Comparison of ENCODE assay signal across 8 cellular contexts in the genomic region with DNA sequence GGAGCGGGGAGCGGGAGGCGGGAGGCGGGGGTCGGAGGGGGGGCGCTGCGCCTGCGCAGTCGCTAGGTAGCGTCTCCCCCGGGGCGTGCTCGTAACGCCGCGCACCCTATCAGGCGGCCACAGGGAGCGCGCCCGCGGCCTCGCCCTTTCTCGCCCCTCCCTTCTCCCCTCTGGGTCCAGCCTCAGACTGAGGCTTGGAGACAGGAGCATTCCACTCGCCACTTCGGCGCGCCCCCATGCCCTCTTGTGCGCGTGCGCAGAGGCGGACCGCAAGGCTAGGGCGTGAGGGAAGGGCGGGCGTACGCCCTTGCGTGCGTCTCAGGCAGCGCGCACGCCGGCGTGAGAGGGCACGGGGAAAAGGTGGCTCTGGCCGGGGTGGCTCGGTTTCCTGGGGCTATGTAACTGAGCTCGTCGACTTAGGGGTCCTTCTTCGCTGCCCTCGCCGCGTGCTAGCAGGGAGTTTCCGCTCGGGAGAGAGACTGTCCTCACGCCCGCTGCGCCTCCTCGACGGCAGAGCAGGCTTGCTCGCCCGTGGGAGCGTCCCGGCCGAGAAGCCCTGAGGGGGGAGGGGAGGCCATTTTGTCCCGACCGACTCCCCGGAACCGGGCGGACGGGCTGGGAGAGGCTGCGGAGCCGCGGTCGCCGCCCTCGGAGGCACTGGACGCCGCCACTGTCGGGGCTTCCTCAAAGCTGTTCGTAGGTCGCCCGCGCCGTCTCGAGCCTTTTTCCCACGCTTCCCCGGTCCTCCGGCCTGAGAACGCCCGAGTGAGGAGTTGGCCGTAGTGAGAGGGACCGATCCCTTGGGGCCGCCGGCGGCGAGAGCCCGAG. TPM values are rescaled to one million over a fixed set of nuclear protein-coding genes. Genes with fewer than 3 reads are reported as not detected.
DNase-seq lines count a peak whose midpoint lies in the region; ATAC-seq and TF ChIP-seq lines count a peak whose summit lies in the region.

A gene (plus strand): TSS at position 316 of the 828 bp plus-strand sequence. CDS start 525 bp downstream, outside the sequence.

- CTCF ChIA-PET in AG04450 (lab: Charles Lee) (interaction anchor here (0.9 to 1.7 kb wide), 3 partner anchors 17 to 83 kb away, joined by 3 to 6 read pairs (median 5); no protein-coding TSS in a partner anchor), WTC11 (lab: Charles Lee) (interaction anchor here (0.7 to 2.0 kb wide), 8 partner anchors 30 to 151 kb away, joined by 3 to 7 read pairs (median 4); no protein-coding TSS in a partner anchor)

- no peaks in the 10 kb centered on the region; the same call in 1 of the 2 replicates for H3K9me3 ChIP-seq in AG04450 (ENCODE audit: control insufficient read depth, insufficient read depth, low read length)
- H3K9me3 ChIP-seq in spleen: no peaks in the 10 kb centered on the region

- H3K4me3 Mint-ChIP-seq in WTC11 (peak within 1 kb of the TSS; percentile 92), immature natural killer cell (peak within 1 kb of the TSS; percentile 88 to 97 (median 94))

- peaks cover 21 to 60% (median 46%) of the 10 kb centered on the region in 6 donors for H3K4me1 ChIP-seq in spleen

- H3K27me3 Mint-ChIP-seq in WTC11 (ENCODE audit: low read depth) (no peaks in the 10 kb centered on the region), immature natural killer cell (ENCODE audit: low read depth in 3 of 3) (peaks cover 5 to 15% (median 8%) of the 10 kb centered on the region in 3 donors)

- H3K4me3 ChIP-seq in AG04450 (ENCODE audit: low read depth, low read length) (peak within 1 kb of the TSS; percentile 100), cardiac fibroblast (replicated peaks in 1 of 2; ENCODE audit: low read depth in 2 of 2, low read length in 2 of 2) (peak within 1 kb of the TSS; percentile 93 to 99), spleen (peak within 1 kb of the TSS; percentile 76 to 98 (median 88))

- intact Hi-C loops in spleen (cut with DNase I; ENCODE audit: low total_unique reads): no loop called here

- H3K27me3 ChIP-seq in AG04450 (ENCODE audit: control insufficient read depth, insufficient read depth, low read length) (no peaks in the 10 kb centered on the region), spleen (replicated peaks in 1 of 7) (no peaks in the 10 kb centered on the region)

- H3K27ac ChIP-seq in AG04450 (ENCODE audit: low read depth, low read length): peak within 1 kb of the TSS; percentile 92
- H3K27ac ChIP-seq in spleen: peak within 1 kb of the TSS; percentile 95 to 99 (median 97)

- H3K27ac Mint-ChIP-seq in WTC11: peak within 1 kb of the TSS; percentile 98
- H3K27ac Mint-ChIP-seq in immature natural killer cell: peak within 1 kb of the TSS; percentile 93 to 96 (median 94)

- peaks cover 23% of the 10 kb centered on the region for H3K4me1 Mint-ChIP-seq in WTC11
- H3K4me1 Mint-ChIP-seq in immature natural killer cell: peaks cover 42 to 46% of the 10 kb centered on the region in 2 donors

- H3K9me3 Mint-ChIP-seq in WTC11 (no peaks in the 10 kb centered on the region), immature natural killer cell (no peaks in the 10 kb centered on the region)

- H3K36me3 Mint-ChIP-seq in WTC11: peaks cover 19% of the 10 kb centered on the region
- no peaks in the 10 kb centered on the region for H3K36me3 Mint-ChIP-seq in immature natural killer cell

- whole genome bisulfite sequencing in spleen, 5 donors: 0 to 1% (median 0%) methylated on average over 27 to 96 of the region's 97 CpGs

- POLR2A ChIA-PET in AG04450 (lab: Yijun Ruan, JAX): interaction anchor here (0.6 to 2.4 kb wide), 10 partner anchors 16 to 1558 kb away, joined by 3 to 8 read pairs (median 4); a partner anchor contains a TSS
- POLR2A ChIA-PET in WTC11 (lab: Charles Lee): interaction anchor here (0.6 to 2.2 kb wide), 7 partner anchors 16 to 312 kb away, joined by 3 to 11 read pairs (median 3); a partner anchor contains a TSS

- ATAC-seq in GM18909 (IDR thresholded peaks at IDR 0.05; ENCODE audit: poor library complexity, unreplicated experiment) (peak; percentile 87), HG03175 (IDR thresholded peaks at IDR 0.05; ENCODE audit: unreplicated experiment) (peak; percentile 94), WTC11 (peak; percentile 91)

- DNase-seq in AG04450 (ENCODE audit: low read depth, low spot score): peak; percentile 98
- DNase-seq in NCI-H226: peak; percentile 99
- peak; percentile 99 for DNase-seq in WTC11 (ENCODE audit: low spot score)
- DNase-seq in cardiac fibroblast (ENCODE audit: low read depth in 2 of 2): peak; percentile 99
- peak; percentile 99 for DNase-seq in immature natural killer cell
- peak; percentile 100 for DNase-seq in spleen

- peaks cover 0 to 25% (median 0%) of the 10 kb centered on the region in 6 donors for H3K36me3 ChIP-seq in spleen

- peak; percentile 34 to 96 (median 95) for TF ChIP-seq POLR2A in spleen (IDR thresholded peaks at IDR 0.05)

- TF ChIP-seq CTCF in AG04450 (IDR thresholded peaks at IDR 0.05; ENCODE audit: low read depth, low read length): no peak
- no peak for TF ChIP-seq CTCF in WTC11 (IDR thresholded peaks at IDR 0.05)
- no peak for TF ChIP-seq CTCF in cardiac fibroblast (IDR thresholded peaks at IDR 0.05; ENCODE audit: low read depth, low read length)
- peak in 8 of 11 experiments; percentile 26 to 64 (median 42) for TF ChIP-seq CTCF in spleen (IDR thresholded peaks at IDR 0.05 in 8 of 11, conservative IDR thresholded peaks at IDR 0.05 in 3 of 11)

TF ChIP-seq in WTC11, 78 proteins besides CTCF, POLR2A, EP300 and RAD21 (continues in another document):
- TF ChIP-seq NFE2L1 (CRISPR knock-in tag; IDR thresholded peaks at IDR 0.05): 0 out of 2 replicates have a peak, but pooled peaks have one; percentile 42
- TF ChIP-seq, protein P1, sequence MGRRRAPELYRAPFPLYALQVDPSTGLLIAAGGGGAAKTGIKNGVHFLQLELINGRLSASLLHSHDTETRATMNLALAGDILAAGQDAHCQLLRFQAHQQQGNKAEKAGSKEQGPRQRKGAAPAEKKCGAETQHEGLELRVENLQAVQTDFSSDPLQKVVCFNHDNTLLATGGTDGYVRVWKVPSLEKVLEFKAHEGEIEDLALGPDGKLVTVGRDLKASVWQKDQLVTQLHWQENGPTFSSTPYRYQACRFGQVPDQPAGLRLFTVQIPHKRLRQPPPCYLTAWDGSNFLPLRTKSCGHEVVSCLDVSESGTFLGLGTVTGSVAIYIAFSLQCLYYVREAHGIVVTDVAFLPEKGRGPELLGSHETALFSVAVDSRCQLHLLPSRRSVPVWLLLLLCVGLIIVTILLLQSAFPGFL (CRISPR knock-in tag; IDR thresholded peaks at IDR 0.05; ENCODE audit: borderline replicate concordance): no peak
- no peak for TF ChIP-seq ZNF671 (CRISPR knock-in tag; IDR thresholded peaks at IDR 0.05)
- peak; percentile 84 for TF ChIP-seq FOXP1 (CRISPR knock-in tag; IDR thresholded peaks at IDR 0.05; ENCODE audit: borderline replicate concordance)
- TF ChIP-seq, protein P2, sequence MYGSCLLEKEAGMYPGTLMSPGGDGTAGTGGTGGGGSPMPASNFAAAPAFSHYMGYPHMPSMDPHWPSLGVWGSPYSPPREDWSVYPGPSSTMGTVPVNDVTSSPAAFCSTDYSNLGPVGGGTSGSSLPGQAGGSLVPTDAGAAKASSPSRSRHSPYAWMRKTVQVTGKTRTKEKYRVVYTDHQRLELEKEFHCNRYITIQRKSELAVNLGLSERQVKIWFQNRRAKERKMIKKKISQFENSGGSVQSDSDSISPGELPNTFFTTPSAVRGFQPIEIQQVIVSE (CRISPR knock-in tag; IDR thresholded peaks at IDR 0.05; ENCODE audit: borderline replicate concordance): no peak
- TF ChIP-seq OVOL2 (CRISPR knock-in tag; IDR thresholded peaks at IDR 0.05; ENCODE audit: borderline replicate concordance): no peak
- TF ChIP-seq TCF7 (CRISPR knock-in tag; IDR thresholded peaks at IDR 0.05; ENCODE audit: low read depth): no peak
- TF ChIP-seq, protein P3, sequence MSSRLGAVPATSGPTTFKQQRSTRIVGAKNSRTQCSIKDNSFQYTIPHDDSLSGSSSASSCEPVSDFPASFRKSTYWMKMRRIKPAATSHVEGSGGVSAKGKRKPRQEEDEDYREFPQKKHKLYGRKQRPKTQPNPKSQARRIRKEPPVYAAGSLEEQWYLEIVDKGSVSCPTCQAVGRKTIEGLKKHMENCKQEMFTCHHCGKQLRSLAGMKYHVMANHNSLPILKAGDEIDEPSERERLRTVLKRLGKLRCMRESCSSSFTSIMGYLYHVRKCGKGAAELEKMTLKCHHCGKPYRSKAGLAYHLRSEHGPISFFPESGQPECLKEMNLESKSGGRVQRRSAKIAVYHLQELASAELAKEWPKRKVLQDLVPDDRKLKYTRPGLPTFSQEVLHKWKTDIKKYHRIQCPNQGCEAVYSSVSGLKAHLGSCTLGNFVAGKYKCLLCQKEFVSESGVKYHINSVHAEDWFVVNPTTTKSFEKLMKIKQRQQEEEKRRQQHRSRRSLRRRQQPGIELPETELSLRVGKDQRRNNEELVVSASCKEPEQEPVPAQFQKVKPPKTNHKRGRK (CRISPR knock-in tag; IDR thresholded peaks at IDR 0.05; ENCODE audit: borderline replicate concordance): no peak
- TF ChIP-seq CREM (CRISPR knock-in tag; IDR thresholded peaks at IDR 0.05): 0 out of 2 replicates have a peak, but pooled peaks have one; percentile 18
- TF ChIP-seq, protein P4, sequence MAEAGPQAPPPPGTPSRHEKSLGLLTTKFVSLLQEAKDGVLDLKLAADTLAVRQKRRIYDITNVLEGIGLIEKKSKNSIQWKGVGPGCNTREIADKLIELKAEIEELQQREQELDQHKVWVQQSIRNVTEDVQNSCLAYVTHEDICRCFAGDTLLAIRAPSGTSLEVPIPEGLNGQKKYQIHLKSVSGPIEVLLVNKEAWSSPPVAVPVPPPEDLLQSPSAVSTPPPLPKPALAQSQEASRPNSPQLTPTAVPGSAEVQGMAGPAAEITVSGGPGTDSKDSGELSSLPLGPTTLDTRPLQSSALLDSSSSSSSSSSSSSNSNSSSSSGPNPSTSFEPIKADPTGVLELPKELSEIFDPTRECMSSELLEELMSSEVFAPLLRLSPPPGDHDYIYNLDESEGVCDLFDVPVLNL (CRISPR knock-in tag; IDR thresholded peaks at IDR 0.05; ENCODE audit: borderline replicate concordance, low read depth): no peak
- TF ChIP-seq, protein P5, sequence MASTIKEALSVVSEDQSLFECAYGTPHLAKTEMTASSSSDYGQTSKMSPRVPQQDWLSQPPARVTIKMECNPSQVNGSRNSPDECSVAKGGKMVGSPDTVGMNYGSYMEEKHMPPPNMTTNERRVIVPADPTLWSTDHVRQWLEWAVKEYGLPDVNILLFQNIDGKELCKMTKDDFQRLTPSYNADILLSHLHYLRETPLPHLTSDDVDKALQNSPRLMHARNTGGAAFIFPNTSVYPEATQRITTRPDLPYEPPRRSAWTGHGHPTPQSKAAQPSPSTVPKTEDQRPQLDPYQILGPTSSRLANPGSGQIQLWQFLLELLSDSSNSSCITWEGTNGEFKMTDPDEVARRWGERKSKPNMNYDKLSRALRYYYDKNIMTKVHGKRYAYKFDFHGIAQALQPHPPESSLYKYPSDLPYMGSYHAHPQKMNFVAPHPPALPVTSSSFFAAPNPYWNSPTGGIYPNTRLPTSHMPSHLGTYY (CRISPR knock-in tag; IDR thresholded peaks at IDR 0.05): no peak

RNA-seq across cellular contexts. Expression of the gene that starts here (rescaled TPM):
- polyA plus RNA-seq in AG04450 (2011; rRNA removed) (116 and 178 TPM in 2 replicates), immature natural killer cell (10 to 100 TPM; 69.9 to 85.2 (median 80.5) TPM), spleen (10 to 100 TPM; 24.4 to 42.4 (median 34.3) TPM)
- polyA minus RNA-seq in AG04450 (2011; rRNA and poly(A)+ RNA removed): 50.8 and 108 TPM in 2 replicates
- total RNA-seq in WTC11 (2021) (127 to 142 TPM (median 132 TPM) in 3 replicates), spleen (100 to 1,000 TPM; 104 to 135 (median 123) TPM)

Comparison
In these comparisons a context has a peak if more than half of its experiments do, and no peak if none do; other contexts are left out.
1. Peak in every context shown above with its lines: DNase-seq, ATAC-seq, H3K4me3 ChIP-seq and H3K27ac ChIP-seq.
2. CTCF ChIP-seq: peak in spleen (8 of 11); none in AG04450 (single experiment), WTC11 (single experiment) and cardiac fibroblast (single experiment).